7 cellular contexts compared by ENCODE assay signal in genomic region chr22:27748355-27749168, GRCh38. TPM values are rescaled to one million over a fixed set of nuclear protein-coding genes. Genes with fewer than 3 reads are reported as not detected.
DNase-seq lines count a peak whose midpoint lies in the region; ATAC-seq and TF ChIP-seq lines count a peak whose summit lies in the region.

No MANE protein-coding gene starts in this region.

- no peak for TF ChIP-seq POLR2A in tibial nerve (IDR thresholded peaks at IDR 0.05)

- H3K4me2 ChIP-seq in Loucy (ENCODE audit: low read depth, low read length, poor library complexity, severe bottlenecking), result peak overlapping the region; percentile 95

- 16 to 19% methylated on average over 14 to 15 of the region's 15 CpGs for WGBS in tibial nerve, 2 donors

- no peaks in the 10 kb centered on the region for H3K36me3 ChIP-seq in Loucy (ENCODE audit: insufficient read depth, low read length)
- no peaks in the 10 kb centered on the region for H3K36me3 ChIP-seq in left lung
- no peaks in the 10 kb centered on the region for H3K36me3 ChIP-seq in tibial nerve

- intact Hi-C loops in left lung (cut with DNase I), result no loop called here

- H4K20me1 ChIP-seq in Loucy (ENCODE audit: insufficient read depth, low read length, poor library complexity, severe bottlenecking), result no peaks in the 10 kb centered on the region

- H3K9me2 ChIP-seq in Loucy (replicated peaks; ENCODE audit: low read depth, low read length), result no peaks in the 10 kb centered on the region

- peak overlapping the region; percentile 71 for H2AFZ ChIP-seq in Loucy (ENCODE audit: low read length)

- peak overlapping the region; percentile 64 for H3K9ac ChIP-seq in Loucy (ENCODE audit: low read depth, low read length, poor library complexity, severe bottlenecking)

- H3K4me1 ChIP-seq in Loucy (ENCODE audit: insufficient read depth, low read length, poor library complexity, severe bottlenecking), result peaks cover 47% of the 10 kb centered on the region
- H3K4me1 ChIP-seq in left lung, result peaks cover 0 to 13% of the 10 kb centered on the region in 2 donors
- H3K4me1 ChIP-seq in tibial nerve, result peaks cover 0 to 54% (median 13%) of the 10 kb centered on the region in 4 donors

- 0 out of 2 replicates have a peak, but pooled peaks cover 7% of the 10 kb centered on the region for H3F3A ChIP-seq in Loucy (ENCODE audit: low read depth)

- DNase-seq in cardiac fibroblast (ENCODE audit: low read depth in 2 of 2) (peak; percentile 79), left lung (no peak), tibial nerve (ENCODE audit: low spot score in 2 of 2) (no peak), GM10266 (ENCODE audit: extremely low spot score) (no peak), NCI-H510A (lab: John Stamatoyannopoulos, UW) (no peak)

- H3K27ac ChIP-seq in left lung (peak overlapping the region in 1 of 2 donors; percentile 57), tibial nerve (peak overlapping the region; percentile 29 to 81 (median 71))

- TF ChIP-seq CTCF in Loucy (conservative IDR thresholded peaks at IDR 0.05; ENCODE audit: low read length), result no peak
- TF ChIP-seq CTCF in cardiac fibroblast (IDR thresholded peaks at IDR 0.05; ENCODE audit: low read depth, low read length), result no peak
- TF ChIP-seq CTCF in left lung (IDR thresholded peaks at IDR 0.05), result no peak
- TF ChIP-seq CTCF in tibial nerve (IDR thresholded peaks at IDR 0.05), result no peak
- TF ChIP-seq CTCF in GM10266 (IDR thresholded peaks at IDR 0.05; ENCODE audit: control insufficient read depth, insufficient read depth, low read depth, missing control alignments), result no peak

- peak; percentile 60 for ATAC-seq in left lung
- ATAC-seq in HG02678 (IDR thresholded peaks at IDR 0.05; ENCODE audit: unreplicated experiment), result no peak

- no peaks in the 10 kb centered on the region for H3K79me2 ChIP-seq in Loucy (ENCODE audit: insufficient read depth, low read length)

- H3K27me3 ChIP-seq in Loucy (ENCODE audit: insufficient read depth, low read length, poor library complexity, severe bottlenecking), result no peaks in the 10 kb centered on the region
- H3K27me3 ChIP-seq in left lung, result peaks cover 0 to 13% of the 10 kb centered on the region in 2 donors
- H3K27me3 ChIP-seq in tibial nerve, result no peaks in the 10 kb centered on the region

- H3K4me3 ChIP-seq in Loucy (ENCODE audit: low read length, poor library complexity, severe bottlenecking), result peak overlapping the region; percentile 72
- peak overlapping the region in 1 of 2 donors; percentile 8 for H3K4me3 ChIP-seq in cardiac fibroblast (replicated peaks in 1 of 2; ENCODE audit: low read depth in 2 of 2, low read length in 2 of 2)
- H3K4me3 ChIP-seq in left lung, result no peak overlapping the region
- no peak overlapping the region for H3K4me3 ChIP-seq in tibial nerve

- TF ChIP-seq EP300 in tibial nerve (IDR thresholded peaks at IDR 0.05), result peak in 1 of 2 donors; percentile 7

- H3K9me3 ChIP-seq in Loucy (ENCODE audit: insufficient read depth, low read depth, low read length), result no peaks in the 10 kb centered on the region
- no peaks in the 10 kb centered on the region for H3K9me3 ChIP-seq in left lung
- H3K9me3 ChIP-seq in tibial nerve, result no peaks in the 10 kb centered on the region

RNA-seq across cellular contexts. Expression of gene MN1, which starts 53.0 kb away (rescaled TPM):
- total RNA-seq in left lung (1 to 10 TPM; 5.1 to 7.4 TPM), tibial nerve (1 to 10 TPM; 3.9 to 8.2 (median 6.0) TPM)

Comparison
In these comparisons a context has a peak if more than half of its experiments do, and no peak if none do; other contexts are left out.
1. DNase-seq: peak in cardiac fibroblast (2 of 2); none in left lung (0 of 2), tibial nerve (0 of 2), GM10266 (single experiment) and NCI-H510A (single experiment).